Comparison of ENCODE assay signal across 8 cellular contexts in the genomic region with DNA sequence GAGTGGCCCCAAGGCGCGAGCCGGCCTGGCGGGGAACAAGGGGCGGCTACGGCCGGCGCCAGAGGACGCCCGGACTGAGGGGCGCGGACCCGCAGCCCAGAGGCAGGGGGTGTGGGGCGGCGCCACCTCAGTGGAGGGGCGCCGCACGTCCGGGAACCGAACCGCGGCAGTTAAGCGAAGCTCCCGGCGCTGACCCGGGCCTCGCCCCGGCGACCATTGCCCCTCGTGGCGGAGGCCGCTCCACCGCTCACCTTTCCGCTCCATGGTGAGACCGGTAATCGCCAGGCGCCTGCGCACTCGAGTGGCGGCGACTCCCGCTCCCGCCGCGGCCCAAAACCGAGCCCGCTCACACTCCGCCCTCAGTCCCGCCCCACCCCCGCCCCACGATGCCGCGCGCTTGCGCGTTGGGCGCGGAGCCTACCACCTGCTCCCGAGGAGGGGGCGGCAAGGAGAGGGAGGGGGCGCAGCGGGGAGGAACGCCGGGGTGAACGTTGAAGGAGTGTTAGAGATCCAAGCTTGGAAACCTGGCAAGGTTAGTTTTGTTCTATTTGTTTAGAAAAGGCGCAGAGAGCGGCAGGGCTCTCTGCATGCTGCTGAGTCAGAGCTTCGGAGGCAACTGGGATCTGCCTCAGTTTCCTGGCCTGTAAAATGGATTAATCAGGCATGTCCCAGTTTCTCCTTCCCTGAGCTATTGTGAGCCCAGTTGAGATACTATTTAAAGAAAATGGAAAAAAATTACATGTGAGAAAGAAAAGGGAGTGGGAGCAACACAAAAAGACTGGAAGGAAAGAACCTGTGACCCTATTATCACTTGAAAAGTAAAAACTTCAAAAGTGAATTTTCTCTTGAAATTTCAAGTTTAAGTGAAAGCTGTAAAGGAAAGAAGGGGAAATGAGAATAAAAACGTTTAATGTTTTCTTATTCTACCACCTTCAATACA. TPM values are rescaled to one million over a fixed set of nuclear protein-coding genes. Genes with fewer than 3 reads are reported as not detected.
DNase-seq lines count a peak whose midpoint lies in the region; ATAC-seq, FAIRE-seq and TF ChIP-seq lines count a peak whose summit lies in the region.

A gene (minus strand): TSS at position 306 of the 940 bp plus-strand sequence. CDS start 42 bp downstream, at position 264.

- H3K4me1 ChIP-seq in smooth muscle cell (ENCODE audit: low read depth), result peaks cover 27% of the 10 kb centered on the region

- TF ChIP-seq CTCF in WI38 (IDR thresholded peaks at IDR 0.05; ENCODE audit: low read depth, low read length), result no peak
- TF ChIP-seq CTCF in bronchial epithelial cell (IDR thresholded peaks at IDR 0.05; ENCODE audit: insufficient read depth, low read length, severe bottlenecking), result peak; percentile 8
- TF ChIP-seq CTCF in smooth muscle cell (IDR thresholded peaks at IDR 0.05; ENCODE audit: borderline replicate concordance, insufficient read depth, poor library complexity, severe bottlenecking), result no peak

- peak; percentile 64 for ATAC-seq in GM18868 (IDR thresholded peaks at IDR 0.05; ENCODE audit: unreplicated experiment)
- peak; percentile 62 for ATAC-seq in HG03103 (IDR thresholded peaks at IDR 0.05; ENCODE audit: low read depth, unreplicated experiment)

- peaks cover 35% of the 10 kb centered on the region for H3K79me2 ChIP-seq in smooth muscle cell (ENCODE audit: low read depth)

- no peaks in the 10 kb centered on the region for H3K9me3 ChIP-seq in smooth muscle cell (replicated peaks; ENCODE audit: low read depth)

- peak within 1 kb of the TSS; percentile 64 for H3K27ac ChIP-seq in smooth muscle cell (ENCODE audit: low read depth)

- H3K4me3 ChIP-seq in WI38 (ENCODE audit: low read depth, low read length) (peak within 1 kb of the TSS; percentile 83), bronchial epithelial cell (ENCODE audit: low read depth, low read length) (peak within 1 kb of the TSS; percentile 78), smooth muscle cell (peak within 1 kb of the TSS; percentile 88)

- H3K36me3 ChIP-seq in bronchial epithelial cell (ENCODE audit: control insufficient read depth, insufficient read depth, low read length), result no peaks in the 10 kb centered on the region
- H3K36me3 ChIP-seq in smooth muscle cell (ENCODE audit: low read depth), result no peaks in the 10 kb centered on the region

- peak within 1 kb of the TSS; percentile 89 for H3K4me2 ChIP-seq in smooth muscle cell

- no peaks in the 10 kb centered on the region for H3F3A ChIP-seq in smooth muscle cell (ENCODE audit: low read depth)

- DNase-seq in ACHN (peak; percentile 85), NCI-H2171 treated with DMSO at 0.1 percent for 48 hours (lab: John Stamatoyannopoulos, UW) (peak; percentile 84), bronchial epithelial cell (ENCODE audit: low read depth) (peak; percentile 66), iPS-NIHi7 (ENCODE audit: extremely low spot score) (peak; percentile 95), smooth muscle cell (lab: John Stamatoyannopoulos, UW; ENCODE audit: unreplicated experiment) (peak; percentile 53)

- WGBS in smooth muscle cell (ENCODE audit: low lambda C conversion rate), result 5% methylated on average over 8 of the region's 69 CpGs

- peak within 1 kb of the TSS; percentile 95 for H2AFZ ChIP-seq in smooth muscle cell (ENCODE audit: low read depth)

- FAIRE-seq in bronchial epithelial cell (lab: Jason Lieb, UNC), result no peak

- in situ Hi-C loops in ACHN (cut with HindIII; ENCODE audit: low pct_ligation_motif_present, low pct_unique_long_range_greater_than_20kb, low sequenced_read_pairs), result no loop called here

- peaks cover 29% of the 10 kb centered on the region for H4K20me1 ChIP-seq in smooth muscle cell (ENCODE audit: low read depth)

- H3K27me3 ChIP-seq in bronchial epithelial cell (ENCODE audit: control insufficient read depth, insufficient read depth, low read length) (no peaks in the 10 kb centered on the region), smooth muscle cell (ENCODE audit: low read depth) (no peaks in the 10 kb centered on the region)

- H3K9ac ChIP-seq in smooth muscle cell (ENCODE audit: low read depth), result peak within 1 kb of the TSS; percentile 65

RNA-seq across cellular contexts. Expression of the gene that starts here (rescaled TPM):
- total RNA-seq in bronchial epithelial cell (56.3 and 90.6 TPM in 2 replicates), smooth muscle cell (45.7 and 57.8 TPM in 2 replicates)
- 28.2 and 33.8 TPM in 2 replicates for polyA plus RNA-seq in smooth muscle cell

Comparison
In these comparisons a context has a peak if more than half of its experiments do, and no peak if none do; other contexts are left out.
1. Peak in every context shown above with its lines: DNase-seq, ATAC-seq, H3K4me3 ChIP-seq and H3K27ac ChIP-seq.